8 cellular contexts compared by ENCODE assay signal in the genomic region with DNA sequence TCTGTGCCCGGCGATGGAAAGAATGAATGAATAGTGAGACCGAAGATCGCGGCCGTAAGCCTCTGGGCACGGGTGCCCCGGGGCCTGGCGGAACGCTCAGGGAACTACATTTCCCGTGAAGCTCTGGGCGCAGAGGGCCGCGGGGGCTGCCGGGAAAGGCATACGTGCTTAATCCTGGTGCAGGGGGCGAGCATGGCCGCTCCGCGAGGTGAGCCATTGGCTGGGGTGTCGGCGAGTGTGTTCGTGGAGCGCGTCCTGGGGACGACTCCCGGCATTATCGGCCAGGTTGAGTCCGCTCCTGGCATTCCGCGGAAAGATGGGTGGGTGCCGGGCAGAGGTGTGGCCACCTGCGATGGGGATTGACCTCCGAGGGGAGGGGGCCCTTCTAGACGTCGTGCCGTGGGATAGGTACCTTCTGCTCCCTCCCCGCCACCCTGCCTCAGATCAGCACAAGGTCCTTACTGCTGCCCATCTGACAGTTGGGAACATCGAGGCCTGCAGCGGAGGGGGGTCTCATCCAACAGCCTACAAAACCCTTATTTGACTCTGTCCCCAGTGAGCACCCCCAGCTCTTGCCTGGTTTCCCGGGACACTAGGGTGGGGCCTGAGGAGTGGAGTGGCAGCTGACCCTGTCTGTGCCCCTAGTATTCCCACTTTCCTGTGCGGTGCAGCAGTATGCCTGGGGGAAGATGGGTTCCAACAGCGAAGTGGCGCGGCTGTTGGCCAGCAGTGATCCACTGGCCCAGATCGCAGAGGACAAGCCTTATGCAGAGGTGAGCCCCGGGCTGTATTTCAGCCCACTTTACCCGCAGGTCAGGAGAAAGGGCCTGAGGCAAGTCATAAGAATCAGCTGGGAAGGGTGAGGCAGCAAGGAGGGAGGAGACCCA. TPM values are rescaled to one million over a fixed set of nuclear protein-coding genes. Genes with fewer than 3 reads are reported as not detected.
DNase-seq lines count a peak whose midpoint lies in the region; ATAC-seq and FAIRE-seq lines count a peak whose summit lies in the region.

A gene with protein sequence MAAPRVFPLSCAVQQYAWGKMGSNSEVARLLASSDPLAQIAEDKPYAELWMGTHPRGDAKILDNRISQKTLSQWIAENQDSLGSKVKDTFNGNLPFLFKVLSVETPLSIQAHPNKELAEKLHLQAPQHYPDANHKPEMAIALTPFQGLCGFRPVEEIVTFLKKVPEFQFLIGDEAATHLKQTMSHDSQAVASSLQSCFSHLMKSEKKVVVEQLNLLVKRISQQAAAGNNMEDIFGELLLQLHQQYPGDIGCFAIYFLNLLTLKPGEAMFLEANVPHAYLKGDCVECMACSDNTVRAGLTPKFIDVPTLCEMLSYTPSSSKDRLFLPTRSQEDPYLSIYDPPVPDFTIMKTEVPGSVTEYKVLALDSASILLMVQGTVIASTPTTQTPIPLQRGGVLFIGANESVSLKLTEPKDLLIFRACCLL (plus strand): TSS at position 161 of the 887 bp plus-strand sequence. CDS start 32 bp downstream, at position 193.

- H3K4me3 ChIP-seq in esophagus (ENCODE audit: low read depth in 1 of 2, low read length in 2 of 2), result peak within 1 kb of the TSS; percentile 80 to 91
- H3K4me3 ChIP-seq in mucosa of stomach (ENCODE audit: low read length), result peak within 1 kb of the TSS; percentile 90

- ATAC-seq in GM21423 (IDR thresholded peaks at IDR 0.05; ENCODE audit: unreplicated experiment), result peak; percentile 86
- ATAC-seq in activated T-cell treated with anti-CD3 and anti-CD28 coated beads, Interleukin-2, amount 50 U/mL, for 4 hours, result peak; percentile 99

- H3K27ac ChIP-seq in esophagus (ENCODE audit: low read depth in 2 of 2, low read length in 1 of 2), result peak within 1 kb of the TSS; percentile 79 to 90

- WGBS in esophagus, 2 donors, result 1 to 2% methylated on average over 48 of the region's 48 CpGs

- peaks cover 23 to 29% (median 28%) of the 10 kb centered on the region in 3 donors for H3K4me1 Mint-ChIP-seq in IgD-negative memory B cell
- peaks cover 49% of the 10 kb centered on the region for H3K4me1 Mint-ChIP-seq in activated T-cell treated with anti-CD3 and anti-CD28 coated beads, Interleukin-2, amount 50 U/mL, for 4 hours (ENCODE audit: low read depth)

- peak within 1 kb of the TSS; percentile 86 for H3K9ac ChIP-seq in mucosa of stomach (ENCODE audit: low read length)

- no peaks in the 10 kb centered on the region for H3K27me3 ChIP-seq in esophagus (ENCODE audit: control insufficient read depth in 1 of 2, insufficient read depth in 2 of 2, low read length in 2 of 2)
- H3K27me3 ChIP-seq in mucosa of stomach (ENCODE audit: control insufficient read depth, insufficient read depth, low read length), result no peaks in the 10 kb centered on the region

- peaks cover 2% of the 10 kb centered on the region for H3K36me3 Mint-ChIP-seq in IgD-negative memory B cell
- H3K36me3 Mint-ChIP-seq in activated T-cell treated with anti-CD3 and anti-CD28 coated beads, Interleukin-2, amount 50 U/mL, for 4 hours (ENCODE audit: insufficient read depth), result peaks cover 7% of the 10 kb centered on the region

- peak within 1 kb of the TSS; percentile 84 to 97 (median 90) for H3K4me3 Mint-ChIP-seq in IgD-negative memory B cell
- H3K4me3 Mint-ChIP-seq in activated T-cell treated with anti-CD3 and anti-CD28 coated beads, Interleukin-2, amount 50 U/mL, for 4 hours, result peak within 1 kb of the TSS; percentile 95

- H3K36me3 ChIP-seq in esophagus (ENCODE audit: control insufficient read depth in 2 of 2, insufficient read depth in 2 of 2, low read length in 1 of 2) (peaks cover 0 to 9% of the 10 kb centered on the region in 2 donors), mucosa of stomach (ENCODE audit: control insufficient read depth, insufficient read depth, low read length) (peaks cover 6% of the 10 kb centered on the region)

- no peaks in the 10 kb centered on the region for H3K27me3 Mint-ChIP-seq in IgD-negative memory B cell
- H3K27me3 Mint-ChIP-seq in activated T-cell treated with anti-CD3 and anti-CD28 coated beads, Interleukin-2, amount 50 U/mL, for 4 hours (ENCODE audit: low read depth), result no peaks in the 10 kb centered on the region

- no peak for FAIRE-seq in RCC 7860 (lab: Jason Lieb, UNC)

- H3K4me1 ChIP-seq in esophagus (ENCODE audit: control insufficient read depth in 2 of 2, insufficient read depth in 2 of 2, low read length in 1 of 2), result peaks cover 0 to 22% of the 10 kb centered on the region in 2 donors
- H3K4me1 ChIP-seq in mucosa of stomach (ENCODE audit: control insufficient read depth, insufficient read depth, low read length), result peaks cover 47% of the 10 kb centered on the region

- H3K9me3 ChIP-seq in esophagus (ENCODE audit: control insufficient read depth in 2 of 2, insufficient read depth in 1 of 2, low read depth in 1 of 2, low read length in 1 of 2) (no peaks in the 10 kb centered on the region), mucosa of stomach (ENCODE audit: control insufficient read depth, low read length) (no peaks in the 10 kb centered on the region)

- peak within 1 kb of the TSS; percentile 44 to 83 (median 48) for H3K27ac Mint-ChIP-seq in IgD-negative memory B cell

- H3K9me3 Mint-ChIP-seq in IgD-negative memory B cell, result no peaks in the 10 kb centered on the region
- H3K9me3 Mint-ChIP-seq in activated T-cell treated with anti-CD3 and anti-CD28 coated beads, Interleukin-2, amount 50 U/mL, for 4 hours, result no peaks in the 10 kb centered on the region

- DNase-seq in D341Med (ENCODE audit: low spot score), result peak; percentile 98
- peak; percentile 41 for DNase-seq in RCC 7860 (ENCODE audit: low spot score)
- peak; percentile 79 for DNase-seq in activated T-cell treated with anti-CD3 and anti-CD28 coated beads, Interleukin-2, amount 50 U/mL, for 4 hours
- DNase-seq in stimulated activated CD8-positive, alpha-beta memory T cell treated with anti-CD3 and anti-CD28 coated beads, Interleukin-4, amount 100 ng/mL, for 48 hours, result peak; percentile 93

RNA-seq across cellular contexts. Expression of the gene that starts here (rescaled TPM):
- 43.0 TPM for polyA plus RNA-seq in IgD-negative memory B cell
- total RNA-seq in activated T-cell treated with anti-CD3 and anti-CD28 coated beads, Interleukin-2, amount 50 U/mL, for 4 hours, result 10 to 100 TPM; 37.4 to 53.1 (median 46.6) TPM
- 10 to 100 TPM; 26.5 to 27.4 TPM for polyA plus RNA-seq in esophagus

Comparison
In these comparisons a context has a peak if more than half of its experiments do, and no peak if none do; other contexts are left out.
1. Peak in every context shown above with its lines: DNase-seq, ATAC-seq, H3K4me3 ChIP-seq and H3K27ac ChIP-seq.
2. DNase-seq: peak in every context shown above with its lines; median percentile 98 in D341Med; 93 in stimulated activated CD8-positive, alpha-beta memory T cell treated with anti-CD3 and anti-CD28 coated beads, Interleukin-4, amount 100 ng/mL, for 48 hours; 79 in activated T-cell treated with anti-CD3 and anti-CD28 coated beads, Interleukin-2, amount 50 U/mL, for 4 hours; 41 in RCC 7860.